31 cellular contexts compared by ENCODE assay signal in genomic region chr20:3645309-3646066, GRCh38. TPM values are rescaled to one million over a fixed set of nuclear protein-coding genes. Genes with fewer than 3 reads are reported as not detected.
"Had no signal": no experiment of that assay in that cellular context is flagged by ENCODE, and none has a peak within 500 bp of the region (broad histone marks: within the 10 kb centered on the region; RNA-seq: fewer than 3 reads in every experiment).

No MANE protein-coding gene starts in this region.

- H3K27me3 Mint-ChIP-seq: activated CD4-positive, alpha-beta memory T cell treated with anti-CD3 and anti-CD28 coated beads for 36 hours; activated CD4-positive, alpha-beta T cell treated with anti-CD3 and anti-CD28 coated beads, Interleukin-2, amount 10 ng/mL, durations not matched to agents 24 days and 14 days; activated T-helper 17 cell treated with anti-CD3 and anti-CD28 coated beads, Interleukin-2, amount 50 U/mL, for 72 hours; central memory CD8-positive, alpha-beta T cell; stimulated activated naive CD8-positive, alpha-beta T cell treated with anti-CD3 and anti-CD28 coated beads, Interleukin-15, Interleukin-2, amounts not matched to agents 100 ng/mL and 50 ng/mL, for 24 hours had no signal

- ATAC-seq: activated T-cell treated with anti-CD3 and anti-CD28 coated beads, Interleukin-2, amount 50 U/mL, for 4 hours; activated T-helper 17 cell treated with anti-CD3 and anti-CD28 coated beads, Interleukin-2, amount 50 U/mL, for 72 hours; left lobe of liver; lower lobe of right lung; right lobe of liver; stimulated activated effector memory CD8-positive, alpha-beta T cell treated with anti-CD3 and anti-CD28 coated beads, Interleukin-12 subunit alpha, Interleukin-12 subunit beta, amount 100 ng/mL, for 72 hours had no signal

- H3K4me3 ChIP-seq: breast epithelium, esophagus squamous epithelium, heart right ventricle, lower lobe of right lung, right lobe of liver, skin epidermis, thoracic aorta, vagina had no signal

- H3K27ac ChIP-seq: breast epithelium, esophagus squamous epithelium, heart right ventricle, lower lobe of right lung, right lobe of liver, skin epidermis, thoracic aorta, vagina had no signal

- H3K9me3 ChIP-seq: breast epithelium, esophagus squamous epithelium, heart right ventricle, lower lobe of right lung, right lobe of liver, thoracic aorta, vagina had no signal

- H3K27ac Mint-ChIP-seq: activated CD4-positive, alpha-beta memory T cell treated with anti-CD3 and anti-CD28 coated beads for 36 hours; activated CD4-positive, alpha-beta T cell treated with anti-CD3 and anti-CD28 coated beads, Interleukin-2, amount 10 ng/mL, durations not matched to agents 24 days and 14 days; activated T-helper 17 cell treated with anti-CD3 and anti-CD28 coated beads, Interleukin-2, amount 50 U/mL, for 72 hours; nephron; stimulated activated effector memory CD8-positive, alpha-beta T cell treated with anti-CD3 and anti-CD28 coated beads, Interleukin-12 subunit alpha, Interleukin-12 subunit beta, amount 100 ng/mL, for 72 hours; stimulated activated naive CD8-positive, alpha-beta T cell treated with anti-CD3 and anti-CD28 coated beads, Interleukin-15, Interleukin-2, amounts not matched to agents 100 ng/mL and 50 ng/mL, for 24 hours had no signal

- H3K4me1 ChIP-seq: breast epithelium, esophagus squamous epithelium, heart right ventricle, lower lobe of right lung, right lobe of liver, vagina had no signal

- H3K4me1 Mint-ChIP-seq: activated CD4-positive, alpha-beta T cell treated with anti-CD3 and anti-CD28 coated beads, Interleukin-2, amount 10 ng/mL, durations not matched to agents 24 days and 14 days; activated T-helper 17 cell treated with anti-CD3 and anti-CD28 coated beads, Interleukin-2, amount 50 U/mL, for 72 hours; nephron; stimulated activated effector memory CD8-positive, alpha-beta T cell treated with anti-CD3 and anti-CD28 coated beads, Interleukin-12 subunit alpha, Interleukin-12 subunit beta, amount 100 ng/mL, for 72 hours had no signal

- DNase-seq: activated CD4-positive, alpha-beta memory T cell treated with anti-CD3 and anti-CD28 coated beads for 36 hours; activated CD4-positive, alpha-beta T cell treated with anti-CD3 and anti-CD28 coated beads, Interleukin-2, amount 10 ng/mL, durations not matched to agents 24 days and 14 days; activated CD4-positive, CD25-positive, alpha-beta regulatory T cell treated with anti-CD3 and anti-CD28 coated beads, Interleukin-2, amount 50 U/mL, for 72 hours; activated gamma-delta T cell treated with Interleukin-2 at 50 U/mL for 16 hours; activated naive CD4-positive, alpha-beta T cell treated with anti-CD3 and anti-CD28 coated beads, Interleukin-2, amount 50 U/mL, for 16 hours; activated T-cell treated with anti-CD3 and anti-CD28 coated beads, Interleukin-2, amount 50 U/mL, for 4 hours; dermis blood vessel endothelial cell; effector CD4-positive, alpha-beta T cell; esophagus squamous epithelium; foreskin melanocyte; heart right ventricle; lower lobe of right lung; stimulated activated CD4-positive, alpha-beta T cell treated with anti-CD3 and anti-CD28 coated beads, Interleukin-12 subunit alpha, Interleukin-12 subunit beta, amount 100 ng/mL, for 4 hours; stimulated activated CD4-positive, alpha-beta T cell treated with anti-CD3 and anti-CD28 coated beads, Interleukin-4, amount 100 ng/mL, for 24 hours; T-helper 2 cell had no signal

- H3K9me3 Mint-ChIP-seq: activated CD4-positive, alpha-beta memory T cell treated with anti-CD3 and anti-CD28 coated beads for 36 hours; activated CD4-positive, alpha-beta T cell treated with anti-CD3 and anti-CD28 coated beads, Interleukin-2, amount 10 ng/mL, durations not matched to agents 24 days and 14 days; activated T-cell treated with anti-CD3 and anti-CD28 coated beads, Interleukin-2, amount 50 U/mL, for 4 hours; activated T-helper 17 cell treated with anti-CD3 and anti-CD28 coated beads, Interleukin-2, amount 50 U/mL, for 72 hours; central memory CD8-positive, alpha-beta T cell; stimulated activated effector memory CD8-positive, alpha-beta T cell treated with anti-CD3 and anti-CD28 coated beads, Interleukin-12 subunit alpha, Interleukin-12 subunit beta, amount 100 ng/mL, for 72 hours; stimulated activated naive CD8-positive, alpha-beta T cell treated with anti-CD3 and anti-CD28 coated beads, Interleukin-15, Interleukin-2, amounts not matched to agents 100 ng/mL and 50 ng/mL, for 24 hours had no signal

- H3K4me3 Mint-ChIP-seq: activated CD4-positive, alpha-beta memory T cell treated with anti-CD3 and anti-CD28 coated beads for 36 hours; activated CD4-positive, alpha-beta T cell treated with anti-CD3 and anti-CD28 coated beads, Interleukin-2, amount 10 ng/mL, durations not matched to agents 24 days and 14 days; activated T-cell treated with anti-CD3 and anti-CD28 coated beads, Interleukin-2, amount 50 U/mL, for 4 hours; activated T-helper 17 cell treated with anti-CD3 and anti-CD28 coated beads, Interleukin-2, amount 50 U/mL, for 72 hours; central memory CD8-positive, alpha-beta T cell; nephron; stimulated activated effector memory CD8-positive, alpha-beta T cell treated with anti-CD3 and anti-CD28 coated beads, Interleukin-12 subunit alpha, Interleukin-12 subunit beta, amount 100 ng/mL, for 72 hours; stimulated activated naive CD8-positive, alpha-beta T cell treated with anti-CD3 and anti-CD28 coated beads, Interleukin-15, Interleukin-2, amounts not matched to agents 100 ng/mL and 50 ng/mL, for 24 hours had no signal

- H3K27me3 ChIP-seq: breast epithelium, esophagus squamous epithelium, heart right ventricle, right lobe of liver, vagina had no signal

RNA-seq across cellular contexts. Expression of gene GFRA4, which starts 17.7 kb away (rescaled TPM):
- total RNA-seq: activated CD4-positive, alpha-beta memory T cell treated with anti-CD3 and anti-CD28 coated beads for 36 hours; activated CD4-positive, alpha-beta T cell treated with anti-CD3 and anti-CD28 coated beads, Interleukin-2, amount 10 ng/mL, durations not matched to agents 24 days and 14 days; activated T-cell treated with anti-CD3 and anti-CD28 coated beads, Interleukin-2, amount 50 U/mL, for 4 hours; activated T-helper 17 cell treated with anti-CD3 and anti-CD28 coated beads, Interleukin-2, amount 50 U/mL, for 72 hours; breast epithelium; dermis blood vessel endothelial cell; esophagus squamous epithelium; glomerular endothelial cell; heart right ventricle; kidney epithelial cell; left lobe of liver; lower lobe of right lung; mucosa of gallbladder; osteoblast; right lobe of liver; subcutaneous adipose tissue; thoracic aorta; vagina had no signal
- polyA plus RNA-seq: heart right ventricle had no signal

RNA-seq across cellular contexts. Expression of gene ADAM33, which starts 36.3 kb away (rescaled TPM):
- total RNA-seq: activated CD4-positive, alpha-beta memory T cell treated with anti-CD3 and anti-CD28 coated beads for 36 hours; activated CD4-positive, alpha-beta T cell treated with anti-CD3 and anti-CD28 coated beads, Interleukin-2, amount 10 ng/mL, durations not matched to agents 24 days and 14 days; activated T-cell treated with anti-CD3 and anti-CD28 coated beads, Interleukin-2, amount 50 U/mL, for 4 hours; activated T-helper 17 cell treated with anti-CD3 and anti-CD28 coated beads, Interleukin-2, amount 50 U/mL, for 72 hours; glomerular endothelial cell had no signal
